In the genomic region with DNA sequence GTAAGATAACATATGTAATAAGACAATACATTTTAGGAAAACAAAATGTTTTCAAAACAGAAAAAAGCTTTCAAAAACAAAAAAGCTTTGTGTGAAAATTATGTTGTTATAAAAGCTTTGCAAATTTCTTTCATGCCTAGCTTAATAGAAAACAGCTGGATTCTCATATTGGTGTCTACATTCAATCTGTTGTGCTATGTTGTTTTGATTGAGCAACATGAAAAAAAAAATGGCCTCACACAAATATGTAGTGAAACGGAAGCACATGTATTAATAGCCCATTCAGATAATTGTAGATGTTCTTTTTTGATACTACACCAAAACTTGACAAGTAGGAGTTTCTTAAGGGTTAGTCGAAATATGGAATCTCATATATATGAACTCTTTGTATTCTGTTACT, we compare ENCODE assay signal across 19 cellular contexts.
DNase-seq lines count a peak whose midpoint lies in the region; ATAC-seq and FAIRE-seq lines count a peak whose summit lies in the region.
"Had no signal": no experiment of that assay in that cellular context is flagged by ENCODE, and none has a peak within 500 bp of the region (broad histone marks: within the 10 kb centered on the region; RNA-seq: fewer than 3 reads in every experiment).

No MANE protein-coding gene starts in this region.

- ATAC-seq in activated T-cell treated with anti-CD3 and anti-CD28 coated beads, Interleukin-2, amount 50 U/mL, for 72 hours (replicated peaks in 1 of 2) = no peak
- no peak for ATAC-seq in activated T-cell treated with anti-CD3 and anti-CD28 coated beads, Interleukin-2, amount 50 U/mL, for 4 hours
- peak; percentile 39 for ATAC-seq in sciatic nerve
- ATAC-seq in HG02870 (IDR thresholded peaks at IDR 0.05; ENCODE audit: unreplicated experiment) = no peak
- ATAC-seq: upper lobe of right lung had no signal

- no peaks in the 10 kb centered on the region for H3K27me3 Mint-ChIP-seq in activated T-cell treated with anti-CD3 and anti-CD28 coated beads, Interleukin-2, amount 50 U/mL, for 72 hours (ENCODE audit: low read depth)
- no peaks in the 10 kb centered on the region for H3K27me3 Mint-ChIP-seq in activated T-cell treated with anti-CD3 and anti-CD28 coated beads, Interleukin-2, amount 50 U/mL, for 4 hours (ENCODE audit: low read depth)

- intact Hi-C loops in sciatic nerve (cut with DNase I) = loop anchor here (5.0 kb wide), 1 partner anchor 1915 kb away; no protein-coding TSS in a partner anchor

- H3K4me3 Mint-ChIP-seq in activated T-cell treated with anti-CD3 and anti-CD28 coated beads, Interleukin-2, amount 50 U/mL, for 72 hours = peak overlapping the region; percentile 16 to 95
- no peak overlapping the region for H3K4me3 Mint-ChIP-seq in activated T-cell treated with anti-CD3 and anti-CD28 coated beads, Interleukin-2, amount 50 U/mL, for 4 hours
- H3K4me3 Mint-ChIP-seq: T-helper 1 cell treated with Interleukin-12 subunit alpha and Interleukin-12 subunit beta and Interleukin-4 antibody, amounts not matched to agents 30 μg/mL and 1 μg/mL, for 36 hours had no signal

- peaks cover 8 to 13% of the 10 kb centered on the region in 2 donors for H3K36me3 Mint-ChIP-seq in activated T-cell treated with anti-CD3 and anti-CD28 coated beads, Interleukin-2, amount 50 U/mL, for 72 hours (ENCODE audit: insufficient read depth in 2 of 2)
- H3K36me3 Mint-ChIP-seq in activated T-cell treated with anti-CD3 and anti-CD28 coated beads, Interleukin-2, amount 50 U/mL, for 4 hours (ENCODE audit: insufficient read depth) = peaks cover 3% of the 10 kb centered on the region

- H3K9me3 Mint-ChIP-seq in activated T-cell treated with anti-CD3 and anti-CD28 coated beads, Interleukin-2, amount 50 U/mL, for 72 hours = no peaks in the 10 kb centered on the region
- H3K9me3 Mint-ChIP-seq in activated T-cell treated with anti-CD3 and anti-CD28 coated beads, Interleukin-2, amount 50 U/mL, for 4 hours = no peaks in the 10 kb centered on the region
- H3K9me3 Mint-ChIP-seq: T-helper 1 cell treated with Interleukin-12 subunit alpha and Interleukin-12 subunit beta and Interleukin-4 antibody, amounts not matched to agents 30 μg/mL and 1 μg/mL, for 36 hours had no signal

- peak; percentile 54 for FAIRE-seq in GM19239 (lab: Jason Lieb, UNC)
- FAIRE-seq: endothelial cell of umbilical vein had no signal

- peaks cover 68% of the 10 kb centered on the region for H3K4me1 Mint-ChIP-seq in activated T-cell treated with anti-CD3 and anti-CD28 coated beads, Interleukin-2, amount 50 U/mL, for 72 hours (ENCODE audit: low read depth)
- peaks cover 56% of the 10 kb centered on the region for H3K4me1 Mint-ChIP-seq in activated T-cell treated with anti-CD3 and anti-CD28 coated beads, Interleukin-2, amount 50 U/mL, for 4 hours (ENCODE audit: low read depth)

- no peak for DNase-seq in activated T-cell treated with anti-CD3 and anti-CD28 coated beads, Interleukin-2, amount 50 U/mL, for 72 hours
- DNase-seq in activated T-cell treated with anti-CD3 and anti-CD28 coated beads, Interleukin-2, amount 50 U/mL, for 4 hours = no peak
- no peak for DNase-seq in GM19239 (ENCODE audit: insufficient read length, low spot score)
- peak; percentile 44 for DNase-seq in dedifferentiated amniotic fluid mesenchymal stem cell (ENCODE audit: extremely low spot score)
- DNase-seq in sciatic nerve (ENCODE audit: low spot score) = no peak
- no peak for DNase-seq in anterior cingulate cortex (lab: John Stamatoyannopoulos, UW)
- DNase-seq in stimulated activated CD4-positive, alpha-beta T cell treated with anti-CD3 and anti-CD28 coated beads, Interleukin-15, amount 100 ng/mL, for 24 hours = no peak
- DNase-seq: activated CD4-positive, alpha-beta T cell treated with anti-CD3 and anti-CD28 coated beads, Interleukin-2, amount 50 U/mL, for 1 hour; amniotic stem cell; dermis blood vessel endothelial cell; mammary epithelial cell; NCI-H146; NCI-H510A treated with DMSO at 0.1 percent for 48 hours; nucleus accumbens; stimulated activated CD4-positive, alpha-beta T cell treated with anti-CD3 and anti-CD28 coated beads, Interleukin-12 subunit alpha, Interleukin-12 subunit beta, amount 100 ng/mL, for 4 hours; upper lobe of right lung had no signal

- peak overlapping the region; percentile 83 for H3K27ac Mint-ChIP-seq in activated T-cell treated with anti-CD3 and anti-CD28 coated beads, Interleukin-2, amount 50 U/mL, for 72 hours
- H3K27ac Mint-ChIP-seq: T-helper 1 cell treated with Interleukin-12 subunit alpha and Interleukin-12 subunit beta and Interleukin-4 antibody, amounts not matched to agents 30 μg/mL and 1 μg/mL, for 36 hours had no signal
